In genomic region chr16:25926-26348, GRCh38 we compare ENCODE assay signal across 9 cellular contexts. TPM values are rescaled to one million over a fixed set of nuclear protein-coding genes. Genes with fewer than 3 reads are reported as not detected.
DNase-seq lines count a peak whose midpoint lies in the region; ATAC-seq and TF ChIP-seq lines count a peak whose summit lies in the region.
"Not testable (repeated sequence)": the region's sequence is repeated elsewhere in the genome, so short reads cannot be mapped to it uniquely, and the experiment has no call there.
"Had no signal": no experiment of that assay in that cellular context is flagged by ENCODE, and none has a peak within 500 bp of the region (broad histone marks: within the 10 kb centered on the region; RNA-seq: fewer than 3 reads in every experiment).

No MANE protein-coding gene starts in this region.

- not testable (repeated sequence) for H3K36me3 ChIP-seq in CD4-positive, CD25-positive, alpha-beta regulatory T cell (ENCODE audit: control insufficient read depth, insufficient read depth, low read length)

- not testable (repeated sequence) for H3K27ac Mint-ChIP-seq in CD4-positive, CD25-positive, alpha-beta regulatory T cell; T-cell; activated naive CD4-positive, alpha-beta T cell treated with anti-CD3 and anti-CD28 coated beads, Interleukin-2, amount 50 U/mL, for 72 hours; natural killer cell

- ATAC-seq in CD4-positive, CD25-positive, alpha-beta regulatory T cell (ENCODE audit: low read depth in 2 of 2) = peak; percentile 51 to 60
- ATAC-seq in GM19043 (IDR thresholded peaks at IDR 0.05; ENCODE audit: low read depth, unreplicated experiment) (peak; percentile 74), GM21528 (IDR thresholded peaks at IDR 0.05; ENCODE audit: low FRiP score, unreplicated experiment) (peak; percentile 55), HG02798 (IDR thresholded peaks at IDR 0.05; ENCODE audit: poor library complexity, unreplicated experiment) (peak; percentile 56), HG03354 (IDR thresholded peaks at IDR 0.05; ENCODE audit: poor library complexity, severe bottlenecking, unreplicated experiment) (peak; percentile 63), T-cell (replicated peaks in 1 of 4) (peak; percentile 57 to 62 (median 58)), natural killer cell (peak; percentile 39 to 74 (median 59))
- peak; percentile 53 to 84 for ATAC-seq in activated naive CD4-positive, alpha-beta T cell treated with anti-CD3 and anti-CD28 coated beads, Interleukin-2, amount 50 U/mL, for 72 hours

- CTCF ChIA-PET in T-cell (lab: Charles Lee) = not testable (repeated sequence)

- not testable (repeated sequence) for H3K4me3 Mint-ChIP-seq in CD4-positive, CD25-positive, alpha-beta regulatory T cell; T-cell; natural killer cell

- intact Hi-C loops in natural killer cell (cut with micrococcal nuclease) = not testable (repeated sequence)

- not testable (repeated sequence) for H3K4me1 Mint-ChIP-seq in CD4-positive, CD25-positive, alpha-beta regulatory T cell; T-cell; natural killer cell

- not testable (repeated sequence) for H3K27me3 Mint-ChIP-seq in CD4-positive, CD25-positive, alpha-beta regulatory T cell; T-cell; natural killer cell (ENCODE audit: low read depth in 2 of 2)

- not testable (repeated sequence) for H3K36me3 Mint-ChIP-seq in CD4-positive, CD25-positive, alpha-beta regulatory T cell; T-cell; activated naive CD4-positive, alpha-beta T cell treated with anti-CD3 and anti-CD28 coated beads, Interleukin-2, amount 50 U/mL, for 72 hours; natural killer cell

- H3K9me3 Mint-ChIP-seq in CD4-positive, CD25-positive, alpha-beta regulatory T cell; T-cell; activated naive CD4-positive, alpha-beta T cell treated with anti-CD3 and anti-CD28 coated beads, Interleukin-2, amount 50 U/mL, for 72 hours; natural killer cell: not testable (repeated sequence)

- H3K4me3 ChIP-seq in CD4-positive, CD25-positive, alpha-beta regulatory T cell (ENCODE audit: low read depth, low read length) = not testable (repeated sequence)

- H3K9me3 ChIP-seq in CD4-positive, CD25-positive, alpha-beta regulatory T cell (ENCODE audit: control insufficient read depth in 2 of 2, low read length in 2 of 2) = not testable (repeated sequence)

- not testable (repeated sequence) for H3K27me3 ChIP-seq in CD4-positive, CD25-positive, alpha-beta regulatory T cell (ENCODE audit: control insufficient read depth, insufficient read depth, low read length)

- not testable (repeated sequence) for H3K4me1 ChIP-seq in CD4-positive, CD25-positive, alpha-beta regulatory T cell (ENCODE audit: control insufficient read depth, insufficient read depth, low read length, poor library complexity, severe bottlenecking)

- DNase-seq in CD4-positive, CD25-positive, alpha-beta regulatory T cell; T-cell; activated naive CD4-positive, alpha-beta T cell treated with anti-CD3 and anti-CD28 coated beads, Interleukin-2, amount 50 U/mL, for 72 hours (ENCODE audit: low spot score in 2 of 2); natural killer cell: not testable (repeated sequence)

- not testable (repeated sequence) for H3K27ac ChIP-seq in CD4-positive, CD25-positive, alpha-beta regulatory T cell (ENCODE audit: insufficient read depth, low read length, poor library complexity, severe bottlenecking)

- not testable (repeated sequence) for TF ChIP-seq CTCF in natural killer cell (IDR thresholded peaks at IDR 0.05)

- POLR2A ChIA-PET in T-cell (lab: Charles Lee) = not testable (repeated sequence)

RNA-seq across cellular contexts. Expression of gene POLR3K, which starts 27.5 kb away (rescaled TPM):
- 12.7 TPM for total RNA-seq in CD4-positive, CD25-positive, alpha-beta regulatory T cell
- 10 to 100 TPM; 37.5 to 50.4 (median 48.6) TPM for polyA plus RNA-seq in CD4-positive, CD25-positive, alpha-beta regulatory T cell
- total RNA-seq in T-cell (10 to 100 TPM; 11.1 to 24.3 (median 21.3) TPM), natural killer cell (10 to 100 TPM; 10.6 to 14.6 (median 11.3) TPM)
- 10 to 100 TPM; 40.6 to 44.3 TPM for total RNA-seq in activated naive CD4-positive, alpha-beta T cell treated with anti-CD3 and anti-CD28 coated beads, Interleukin-2, amount 50 U/mL, for 72 hours

RNA-seq across cellular contexts. Expression of gene SNRNP25, which starts 27.7 kb away (rescaled TPM):
- 9.4 TPM for total RNA-seq in CD4-positive, CD25-positive, alpha-beta regulatory T cell
- 10 to 100 TPM; 16.6 to 29.1 (median 21.2) TPM for polyA plus RNA-seq in CD4-positive, CD25-positive, alpha-beta regulatory T cell
- 10 to 100 TPM in 2 of 5 donors, 1 to 10 TPM in 3; 6.8 to 11.4 (median 9.0) TPM for total RNA-seq in T-cell
- total RNA-seq in activated naive CD4-positive, alpha-beta T cell treated with anti-CD3 and anti-CD28 coated beads, Interleukin-2, amount 50 U/mL, for 72 hours = 10 to 100 TPM; 47.6 to 53.4 TPM
- total RNA-seq in natural killer cell = 10 to 100 TPM in 2 of 3 donors, 1 to 10 TPM in 1; 6.4 to 13.4 (median 13.2) TPM

RNA-seq across cellular contexts. Expression of gene RHBDF1, which starts 46.5 kb away (rescaled TPM):
- total RNA-seq in CD4-positive, CD25-positive, alpha-beta regulatory T cell = 0.67 TPM
- not detected for polyA plus RNA-seq in CD4-positive, CD25-positive, alpha-beta regulatory T cell
- under 1 TPM; 0.19 to 0.93 (median 0.53) TPM for total RNA-seq in T-cell
- total RNA-seq in activated naive CD4-positive, alpha-beta T cell treated with anti-CD3 and anti-CD28 coated beads, Interleukin-2, amount 50 U/mL, for 72 hours = under 1 TPM; 0.23 to 0.47 TPM
- 1 to 10 TPM in 1 of 3 donors, under 1 TPM in 2; 0.26 to 1.1 (median 0.78) TPM for total RNA-seq in natural killer cell
- polyA plus RNA-seq: CD8-positive, alpha-beta memory T cell had no signal

RNA-seq across cellular contexts. Expression of gene MPG, which starts 52.1 kb away (rescaled TPM):
- total RNA-seq in CD4-positive, CD25-positive, alpha-beta regulatory T cell = 29.2 TPM
- polyA plus RNA-seq in CD4-positive, CD25-positive, alpha-beta regulatory T cell = 10 to 100 TPM; 62.2 to 82.7 (median 81.8) TPM
- total RNA-seq in T-cell (10 to 100 TPM; 18.3 to 48.2 (median 38.7) TPM), natural killer cell (10 to 100 TPM; 29.9 to 34.3 (median 31.5) TPM)
- 10 to 100 TPM; 32.6 to 65.6 TPM for total RNA-seq in activated naive CD4-positive, alpha-beta T cell treated with anti-CD3 and anti-CD28 coated beads, Interleukin-2, amount 50 U/mL, for 72 hours
